8 cellular contexts compared by ENCODE assay signal in genomic region chr7:55254596-55255500, GRCh38.
DNase-seq lines count a peak whose midpoint lies in the region; TF ChIP-seq lines count a peak whose summit lies in the region.

No MANE protein-coding gene starts in this region.

- peak; percentile 98 for DNase-seq in H7
- DNase-seq in LoVo (ENCODE audit: low spot score), result peak; percentile 89
- peak; percentile 14 to 62 for DNase-seq in SW 1271 (lab: John Stamatoyannopoulos, UW)
- DNase-seq in amniotic epithelial cell (ENCODE audit: low read depth), result peak; percentile 40
- DNase-seq in left ventricle myocardium inferior, result peak; percentile 87
- peak; percentile 96 for DNase-seq in posterior vena cava (ENCODE audit: low spot score)

- H3K27me3 ChIP-seq in H7 (ENCODE audit: control insufficient read depth, insufficient read depth, low read length) (peaks cover 31% of the 10 kb centered on the region), left ventricle myocardium inferior (ENCODE audit: low read depth) (peaks cover 74% of the 10 kb centered on the region)

- intact Hi-C loops in left ventricle myocardium inferior (cut with micrococcal nuclease) (loop anchor here (5.0 to 10.0 kb wide), 3 partner anchors 240 to 483 kb away; partner anchors contain the start of gene EGFR), posterior vena cava (cut with DNase I) (loop anchor here (2.0 to 5.0 kb wide), 3 partner anchors 93 to 478 kb away; no protein-coding TSS in a partner anchor)

- H3K27ac ChIP-seq in left ventricle myocardium inferior (replicated peaks) (peak overlapping the region; percentile 63), urinary bladder (ENCODE audit: low read depth) (no peak overlapping the region)

- TF ChIP-seq CTCF in left ventricle myocardium inferior (IDR thresholded peaks at IDR 0.05; ENCODE audit: borderline replicate concordance), result peak; percentile 86

- H3K4me1 ChIP-seq in ES-I3 (ENCODE audit: insufficient read depth, low read length) (no peaks in the 10 kb centered on the region), left ventricle myocardium inferior (peaks cover 13% of the 10 kb centered on the region), urinary bladder (ENCODE audit: insufficient read depth) (no peaks in the 10 kb centered on the region)

- H3K36me3 ChIP-seq in ES-I3 (ENCODE audit: insufficient read depth, low read length) (no peaks in the 10 kb centered on the region), H7 (replicated peaks; ENCODE audit: control insufficient read depth, insufficient read depth, low read length) (no peaks in the 10 kb centered on the region), left ventricle myocardium inferior (no peaks in the 10 kb centered on the region), urinary bladder (ENCODE audit: insufficient read depth) (no peaks in the 10 kb centered on the region)

- peak overlapping the region; percentile 48 for H3K9ac ChIP-seq in ES-I3 (ENCODE audit: low read depth, low read length)

- H3K4me3 ChIP-seq in H7 (ENCODE audit: insufficient read depth, low read depth, low read length) (peak overlapping the region; percentile 58), left ventricle myocardium inferior (peak overlapping the region; percentile 84), urinary bladder (ENCODE audit: low read depth, low read length) (peak overlapping the region; percentile 49)

- WGBS in urinary bladder, result under 1% methylated on average over 80 of the region's 80 CpGs

- H3K9me3 ChIP-seq in ES-I3 (ENCODE audit: control insufficient read depth, insufficient read depth, low read length) (no peaks in the 10 kb centered on the region), left ventricle myocardium inferior (replicated peaks) (no peaks in the 10 kb centered on the region)

Comparison
In these comparisons a context has a peak if more than half of its experiments do, and no peak if none do; other contexts are left out.
1. DNase-seq: peak in every context shown above with its lines; median percentile 98 in H7; 96 in posterior vena cava; 89 in LoVo; 87 in left ventricle myocardium inferior; 40 in amniotic epithelial cell; 38 in SW 1271.